In the genomic region with DNA sequence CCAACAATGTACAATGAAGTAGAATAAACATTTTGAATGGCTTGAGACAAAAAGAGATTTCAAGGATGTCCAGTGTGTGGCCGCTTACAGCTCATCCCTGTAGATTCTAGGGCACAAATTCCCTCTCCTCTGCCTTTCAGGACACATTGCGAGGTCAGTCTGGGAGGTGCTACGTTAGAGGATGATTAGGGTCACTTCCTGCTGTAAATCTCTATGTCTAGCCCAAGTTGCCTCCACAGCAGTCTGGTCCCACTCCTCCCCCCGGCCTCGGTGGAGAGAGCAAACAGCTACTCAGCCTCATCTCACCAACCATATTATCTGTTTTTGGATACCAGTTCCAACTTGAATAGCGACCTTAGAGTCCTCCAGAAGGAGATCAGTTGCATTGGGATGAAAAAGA, we compare ENCODE assay signal across 23 cellular contexts. TPM values are rescaled to one million over a fixed set of nuclear protein-coding genes. Genes with fewer than 3 reads are reported as not detected.
A peak's percentile ranks its signal among the peaks of the same experiment; 100 is the strongest.
DNase-seq lines count a peak whose midpoint lies in the region; ATAC-seq, FAIRE-seq and TF ChIP-seq lines count a peak whose summit lies in the region.
"Had no signal": no experiment of that assay in that cellular context is flagged by ENCODE, and none has a peak within 500 bp of the region (broad histone marks: within the 10 kb centered on the region; RNA-seq: fewer than 3 reads in every experiment).

No MANE protein-coding gene starts in this region.

- CTCF ChIA-PET in HepG2 (lab: Yijun Ruan, JAX; ENCODE audit: low intra/inter-chr PET ratio, low total read pairs): no interaction called here
- CTCF ChIA-PET in mammary epithelial cell (lab: Charles Lee; ENCODE audit: low non-redundant PET): no interaction called here

- no peaks in the 10 kb centered on the region for H3K36me3 Mint-ChIP-seq in neural progenitor cell

- H3F3A ChIP-seq in neural progenitor cell (ENCODE audit: low read depth): peaks cover 7% of the 10 kb centered on the region

- H3K9me3 ChIP-seq in HepG2 (ENCODE audit: low read length): no peaks in the 10 kb centered on the region
- no peaks in the 10 kb centered on the region for H3K9me3 ChIP-seq in right lobe of liver
- no peaks in the 10 kb centered on the region for H3K9me3 ChIP-seq in neural progenitor cell (ENCODE audit: low read depth)
- no peaks in the 10 kb centered on the region for H3K9me3 ChIP-seq in mammary epithelial cell (replicated peaks; ENCODE audit: insufficient read depth, low read length)
- H3K9me3 ChIP-seq: A549, Caco-2 had no signal

- 21% methylated on average over 6 of the region's 6 CpGs for WGBS in HepG2 (ENCODE audit: low lambda C conversion rate)
- 44% methylated on average over 4 of the region's 6 CpGs for WGBS in right lobe of liver (ENCODE audit: insufficient coverage, low coverage, low lambda C conversion rate, missing lambda C conversion rate)
- WGBS in mammary epithelial cell (ENCODE audit: low coverage, missing lambda C conversion rate): 76% methylated on average over 6 of the region's 6 CpGs

- peak overlapping the region; percentile 83 for H3K27ac ChIP-seq in HepG2 (ENCODE audit: extremely low read length, insufficient read depth, low read length)
- no peak overlapping the region for H3K27ac ChIP-seq in right lobe of liver
- H3K27ac ChIP-seq in layer of hippocampus (ENCODE audit: low read depth, low read length): peak overlapping the region; percentile 62
- H3K27ac ChIP-seq in neural progenitor cell: no peak overlapping the region
- H3K27ac ChIP-seq in temporal lobe (ENCODE audit: low read depth, low read length): peak overlapping the region; percentile 76
- H3K27ac ChIP-seq in mammary epithelial cell (ENCODE audit: insufficient read depth, low read depth, low read length): no peak overlapping the region
- H3K27ac ChIP-seq: 22Rv1, A549, C4-2B had no signal

- H4K20me1 ChIP-seq in HepG2 (ENCODE audit: insufficient read depth, low read length) (no peaks in the 10 kb centered on the region), neural progenitor cell (ENCODE audit: low read depth) (no peaks in the 10 kb centered on the region), mammary epithelial cell (ENCODE audit: insufficient read depth, low read length) (no peaks in the 10 kb centered on the region)

- no peaks in the 10 kb centered on the region for H3K27me3 ChIP-seq in HepG2 (ENCODE audit: control insufficient read depth in 1 of 2, insufficient read depth in 2 of 2, low read length in 2 of 2)
- no peaks in the 10 kb centered on the region for H3K27me3 ChIP-seq in right lobe of liver
- H3K27me3 ChIP-seq in layer of hippocampus (ENCODE audit: control insufficient read depth, insufficient read depth, low read length): no peaks in the 10 kb centered on the region
- H3K27me3 ChIP-seq in neural progenitor cell: peaks cover 23% of the 10 kb centered on the region
- H3K27me3 ChIP-seq in mammary epithelial cell (ENCODE audit: insufficient read depth, low read length): peaks cover 5% of the 10 kb centered on the region

- H3K36me3 ChIP-seq in HepG2 (replicated peaks in 1 of 2; ENCODE audit: control insufficient read depth in 1 of 2, insufficient read depth in 2 of 2, low read length in 2 of 2): no peaks in the 10 kb centered on the region; a peak in 1 of 5 replicates
- no peaks in the 10 kb centered on the region for H3K36me3 ChIP-seq in right lobe of liver
- no peaks in the 10 kb centered on the region for H3K36me3 ChIP-seq in neural progenitor cell
- H3K36me3 ChIP-seq in mammary epithelial cell (ENCODE audit: insufficient read depth, low read length): no peaks in the 10 kb centered on the region

- no peak for TF ChIP-seq RAD21 in HepG2 (CRISPR knock-in tag; IDR thresholded peaks at IDR 0.05)

- H3K79me2 ChIP-seq in HepG2 (ENCODE audit: insufficient read depth, low read length) (no peaks in the 10 kb centered on the region), neural progenitor cell (ENCODE audit: low read depth) (no peaks in the 10 kb centered on the region), mammary epithelial cell (ENCODE audit: insufficient read depth, low read length) (no peaks in the 10 kb centered on the region)

- BruUV-seq in HepG2 (replicated peaks; lab: Mats Ljungman, UMichigan) (no TSS peak), mammary epithelial cell (replicated peaks; lab: Mats Ljungman, UMichigan) (no TSS peak)

- H3K9ac ChIP-seq in HepG2 (ENCODE audit: insufficient read depth, low read depth, low read length) (peak overlapping the region; percentile 71), neural progenitor cell (no peak overlapping the region), mammary epithelial cell (ENCODE audit: insufficient read depth, low read length) (no peak overlapping the region)

- H3K4me3 Mint-ChIP-seq in neural progenitor cell: no peak overlapping the region
- H3K4me3 Mint-ChIP-seq: CD4-positive, alpha-beta T cell; HFFc6 had no signal

- H3K4me1 ChIP-seq in HepG2 (ENCODE audit: insufficient read depth, low read length) (peaks cover 96% of the 10 kb centered on the region), right lobe of liver (no peaks in the 10 kb centered on the region), neural progenitor cell (peaks cover 27% of the 10 kb centered on the region), mammary epithelial cell (ENCODE audit: insufficient read depth, low read length) (no peaks in the 10 kb centered on the region)
- H3K4me1 ChIP-seq: A549 had no signal

- H3K27ac Mint-ChIP-seq in neural progenitor cell: peak overlapping the region; percentile 15
- H3K27ac Mint-ChIP-seq: CD4-positive, alpha-beta T cell; HFFc6 had no signal

- peaks cover 33% of the 10 kb centered on the region for H3K4me1 Mint-ChIP-seq in neural progenitor cell

- peak; percentile 60 for FAIRE-seq in HepG2 (lab: Jason Lieb, UNC)
- FAIRE-seq: A549, D721Med, G401.6, GM12891, HTR-8/SVneo had no signal

- TF ChIP-seq POLR2A in HepG2 (IDR thresholded peaks at IDR 0.05; ENCODE audit: insufficient read depth in 1 of 2, low read depth in 2 of 2, low read length in 2 of 2) (no peak), right lobe of liver (IDR thresholded peaks at IDR 0.05) (no peak)

- in situ Hi-C loops in HepG2 (cut with HindIII; ENCODE audit: extremely low pct_ligation_motif_present, low pct_unique_long_range_greater_than_20kb) (no loop called here), mammary epithelial cell (cut with MboI; ENCODE audit: low sequenced_read_pairs in 2 of 2) (no loop called here)

- H3K4me2 ChIP-seq in HepG2 (ENCODE audit: low read depth, low read length) (peak overlapping the region; percentile 75), neural progenitor cell (no peak overlapping the region), mammary epithelial cell (ENCODE audit: insufficient read depth, low read depth, low read length) (no peak overlapping the region)
- H3K4me2 ChIP-seq: A549 had no signal

- TF ChIP-seq EP300 in HepG2 (IDR thresholded peaks at IDR 0.05; ENCODE audit: low read depth in 2 of 2, low read length in 2 of 2) (no peak), HepG2 (CRISPR knock-in tag; IDR thresholded peaks at IDR 0.05; ENCODE audit: borderline replicate concordance) (no peak)

- H3K9me3 Mint-ChIP-seq in neural progenitor cell: peaks cover 2% of the 10 kb centered on the region
- H3K9me3 Mint-ChIP-seq: CD4-positive, alpha-beta T cell; HFFc6 had no signal

- intact Hi-C loops in HepG2 (cut with micrococcal nuclease; ENCODE audit: unreplicated experiment): loop anchor here (1.0 to 2.0 kb wide), 3 partner anchors 9 to 20 kb away; a partner anchor contains a TSS
- intact Hi-C loops in right lobe of liver (cut with DNase I): no loop called here
- intact Hi-C loops in mammary epithelial cell (cut with micrococcal nuclease): no loop called here

- dilution Hi-C loops in mammary epithelial cell (cut with HindIII; ENCODE audit: low sequenced_read_pairs): no loop called here

- DNase-seq in HepG2 (ENCODE audit: low spot score): peak; percentile 73
- no peak for DNase-seq in right lobe of liver
- DNase-seq in neural progenitor cell (ENCODE audit: low spot score): no peak
- DNase-seq in mammary epithelial cell: no peak
- DNase-seq in stimulated activated CD4-positive, alpha-beta T cell treated with anti-CD3 and anti-CD28 coated beads, Interleukin-2, amount 100 ng/mL, for 24 hours: no peak
- DNase-seq: AML-193; Caco-2; CD4-positive, alpha-beta T cell; GOT3; H7; HFFc6 had no signal

- POLR2A ChIA-PET in HepG2 (lab: Yijun Ruan, JAX): interaction anchor here (1.0 to 3.3 kb wide), 3 partner anchors 11 to 46 kb away, joined by 3 to 25 read pairs (median 15); a partner anchor contains a TSS

- H2AFZ ChIP-seq in HepG2 (ENCODE audit: low read length) (no peak overlapping the region), neural progenitor cell (replicated peaks) (no peak overlapping the region), mammary epithelial cell (ENCODE audit: low read depth, low read length) (no peak overlapping the region)

- TF ChIP-seq CTCF in HepG2 (CRISPR knock-in tag; IDR thresholded peaks at IDR 0.05) (no peak), right lobe of liver (IDR thresholded peaks at IDR 0.05) (no peak), neural progenitor cell (IDR thresholded peaks at IDR 0.05) (no peak), mammary epithelial cell (conservative IDR thresholded peaks at IDR 0.05 in 1 of 2, IDR thresholded peaks at IDR 0.05 in 1 of 2; ENCODE audit: extremely low read depth in 1 of 2, insufficient read depth in 1 of 2, low read depth in 1 of 2, low read length in 2 of 2) (no peak)

- H3K4me3 ChIP-seq in HepG2 (replicated peaks in 1 of 3; ENCODE audit: insufficient read depth in 1 of 3, low read depth in 2 of 3, low read length in 3 of 3) (peak overlapping the region in 1 of 3 experiments; percentile 45; a peak in 2 of 6 replicates), right lobe of liver (no peak overlapping the region), neural progenitor cell (no peak overlapping the region), mammary epithelial cell (replicated peaks in 1 of 3; ENCODE audit: insufficient read depth in 1 of 3, low read depth in 2 of 3, low read length in 3 of 3) (no peak overlapping the region)
- H3K4me3 ChIP-seq: A549 had no signal

- peak; percentile 32 for ATAC-seq in HepG2
- ATAC-seq in right lobe of liver: no peak
- ATAC-seq in HG03039 (IDR thresholded peaks at IDR 0.05; ENCODE audit: unreplicated experiment): no peak
- ATAC-seq: A549, HCT116 had no signal

- peaks cover 10% of the 10 kb centered on the region for H3K27me3 Mint-ChIP-seq in neural progenitor cell (ENCODE audit: insufficient read depth, low read depth)

RNA-seq across cellular contexts. Expression of a gene that starts 17.0 kb away (rescaled TPM):
- 4.1 and 4.4 TPM in 2 replicates for total RNA-seq in HepG2 (2016; rRNA removed; fragmentation: Illumina TruSeq; extraction: Trizol)
- total RNA-seq in HepG2 (2016; cell fraction: cytosol; rRNA removed; fragmentation: Illumina TruSeq; extraction: Trizol; ENCODE audit: low read depth): 1.3 and 1.6 TPM in 2 replicates
- total RNA-seq in HepG2 (2016; cell fraction: insoluble cytoplasmic fraction; rRNA removed; fragmentation: Illumina TruSeq; extraction: Trizol): 3.2 and 4.0 TPM in 2 replicates
- 3.8 and 4.4 TPM in 2 replicates for total RNA-seq in HepG2 (2016; cell fraction: membrane; rRNA removed; fragmentation: Illumina TruSeq; extraction: Trizol)
- total RNA-seq in HepG2 (2016; cell fraction: nucleus; rRNA removed; fragmentation: Illumina TruSeq; extraction: Trizol): 8.4 and 9.2 TPM in 2 replicates
- 9.9 and 10.3 TPM in 2 replicates for polyA plus RNA-seq in HepG2 (2011; rRNA removed)
- 5.4 and 7.7 TPM in 2 replicates for polyA plus RNA-seq in HepG2 (2011; cell fraction: cytosol; rRNA removed)
- polyA plus RNA-seq in HepG2 (2011; cell fraction: nucleus; rRNA removed): 16.5 and 20.7 TPM in 2 replicates
- 3.2 and 4.8 TPM in 2 replicates for polyA plus RNA-seq in HepG2 (2012)
- polyA plus RNA-seq in HepG2 (2016; cell fraction: cytosol; fragmentation: Illumina TruSeq; extraction: Trizol; ENCODE audit: low read depth): 1.4 and 1.8 TPM in 2 replicates
- polyA plus RNA-seq in HepG2 (2016; cell fraction: insoluble cytoplasmic fraction; fragmentation: Illumina TruSeq; extraction: Trizol; ENCODE audit: low read depth): 6.3 and 7.5 TPM in 2 replicates
- 3.7 and 3.9 TPM in 2 replicates for polyA plus RNA-seq in HepG2 (2016; cell fraction: membrane; fragmentation: Illumina TruSeq; extraction: Trizol; ENCODE audit: low read depth)
- 20.4 and 22.0 TPM in 2 replicates for polyA plus RNA-seq in HepG2 (2016; cell fraction: nucleus; fragmentation: Illumina TruSeq; extraction: Trizol; ENCODE audit: insufficient read depth, low read depth)
- polyA minus RNA-seq in HepG2 (2011; rRNA and poly(A)+ RNA removed; ENCODE audit: low replicate concordance): 34.8 TPM in 1 of 2 replicates, not detected in the other
- polyA minus RNA-seq in HepG2 (2011; cell fraction: cytosol; rRNA and poly(A)+ RNA removed): 4.8 and 5.5 TPM in 2 replicates
- polyA minus RNA-seq in HepG2 (2011; cell fraction: nucleus; rRNA and poly(A)+ RNA removed): 6.7 and 8.1 TPM in 2 replicates
- 1 to 10 TPM in 2 of 6 experiments, under 1 TPM in 3, not detected in 1; 0.23 to 3.1 (median 0.31) TPM for total RNA-seq in right lobe of liver
- 0.15 TPM in 1 of 2 replicates, not detected in the other for total RNA-seq in neural progenitor cell (ENCODE audit: low replicate concordance)
- total RNA-seq in temporal lobe: 5.9 TPM
- total RNA-seq in mammary epithelial cell: not detected
- polyA plus RNA-seq in mammary epithelial cell: not detected
- polyA minus RNA-seq in mammary epithelial cell: not detected
- total RNA-seq: CD4-positive, alpha-beta T cell; H7; HFFc6 had no signal
- polyA plus RNA-seq: BJ had no signal

RNA-seq across cellular contexts. Expression of a gene that starts 21.2 kb away (rescaled TPM):
- total RNA-seq in HepG2 (2016; rRNA removed; fragmentation: Illumina TruSeq; extraction: Trizol) (2.9 and 4.6 TPM in 2 replicates), right lobe of liver (1 to 10 TPM; 3.3 to 4.7 (median 3.9) TPM), neural progenitor cell (ENCODE audit: low replicate concordance) (4.5 and 7.1 TPM in 2 replicates), temporal lobe (5.9 TPM), mammary epithelial cell (1 to 10 TPM; 5.8 TPM)
- total RNA-seq in HepG2 (2016; cell fraction: cytosol; rRNA removed; fragmentation: Illumina TruSeq; extraction: Trizol; ENCODE audit: low read depth): 0.53 and 0.61 TPM in 2 replicates
- total RNA-seq in HepG2 (2016; cell fraction: insoluble cytoplasmic fraction; rRNA removed; fragmentation: Illumina TruSeq; extraction: Trizol): 2.7 and 4.5 TPM in 2 replicates
- total RNA-seq in HepG2 (2016; cell fraction: membrane; rRNA removed; fragmentation: Illumina TruSeq; extraction: Trizol): 1.7 and 2.0 TPM in 2 replicates
- total RNA-seq in HepG2 (2016; cell fraction: nucleus; rRNA removed; fragmentation: Illumina TruSeq; extraction: Trizol): 4.9 and 5.7 TPM in 2 replicates
- polyA plus RNA-seq in HepG2 (2011; rRNA removed) (3.4 TPM in 2 replicates), mammary epithelial cell (3.5 TPM)
- polyA plus RNA-seq in HepG2 (2011; cell fraction: cytosol; rRNA removed): 2.0 and 2.9 TPM in 2 replicates
- polyA plus RNA-seq in HepG2 (2011; cell fraction: nucleus; rRNA removed): 2.3 and 3.2 TPM in 2 replicates
- 3.1 and 4.0 TPM in 2 replicates for polyA plus RNA-seq in HepG2 (2012)
- 0.49 and 0.60 TPM in 2 replicates for polyA plus RNA-seq in HepG2 (2016; cell fraction: cytosol; fragmentation: Illumina TruSeq; extraction: Trizol; ENCODE audit: low read depth)
- polyA plus RNA-seq in HepG2 (2016; cell fraction: insoluble cytoplasmic fraction; fragmentation: Illumina TruSeq; extraction: Trizol; ENCODE audit: low read depth): 3.1 and 3.3 TPM in 2 replicates
- 1.3 and 1.6 TPM in 2 replicates for polyA plus RNA-seq in HepG2 (2016; cell fraction: membrane; fragmentation: Illumina TruSeq; extraction: Trizol; ENCODE audit: low read depth)
- 7.6 and 8.5 TPM in 2 replicates for polyA plus RNA-seq in HepG2 (2016; cell fraction: nucleus; fragmentation: Illumina TruSeq; extraction: Trizol; ENCODE audit: insufficient read depth, low read depth)
- 0.89 and 4.2 TPM in 2 replicates for polyA minus RNA-seq in HepG2 (2011; rRNA and poly(A)+ RNA removed; ENCODE audit: low replicate concordance)
- 2.1 and 2.4 TPM in 2 replicates for polyA minus RNA-seq in HepG2 (2011; cell fraction: cytosol; rRNA and poly(A)+ RNA removed)
- polyA minus RNA-seq in HepG2 (2011; cell fraction: nucleus; rRNA and poly(A)+ RNA removed): 4.0 and 5.3 TPM in 2 replicates
- 5.6 TPM for polyA minus RNA-seq in mammary epithelial cell

RNA-seq across cellular contexts. Expression of a gene that starts 28.4 kb away (rescaled TPM):
- not detected in 2 replicates for total RNA-seq in HepG2 (2016; rRNA removed; fragmentation: Illumina TruSeq; extraction: Trizol)
- not detected in 2 replicates for total RNA-seq in HepG2 (2016; cell fraction: cytosol; rRNA removed; fragmentation: Illumina TruSeq; extraction: Trizol; ENCODE audit: low read depth)
- not detected in 2 replicates for total RNA-seq in HepG2 (2016; cell fraction: insoluble cytoplasmic fraction; rRNA removed; fragmentation: Illumina TruSeq; extraction: Trizol)
- total RNA-seq in HepG2 (2016; cell fraction: membrane; rRNA removed; fragmentation: Illumina TruSeq; extraction: Trizol): not detected in 2 replicates
- total RNA-seq in HepG2 (2016; cell fraction: nucleus; rRNA removed; fragmentation: Illumina TruSeq; extraction: Trizol): not detected in 2 replicates
- polyA plus RNA-seq in HepG2 (2011; rRNA removed): not detected in 2 replicates
- 0.01 TPM in 1 of 2 replicates, not detected in the other for polyA plus RNA-seq in HepG2 (2011; cell fraction: cytosol; rRNA removed)
- polyA plus RNA-seq in HepG2 (2011; cell fraction: nucleus; rRNA removed): 0.03 and 0.06 TPM in 2 replicates
- polyA plus RNA-seq in HepG2 (2012): not detected in 2 replicates
- not detected in 2 replicates for polyA plus RNA-seq in HepG2 (2016; cell fraction: cytosol; fragmentation: Illumina TruSeq; extraction: Trizol; ENCODE audit: low read depth)
- polyA plus RNA-seq in HepG2 (2016; cell fraction: insoluble cytoplasmic fraction; fragmentation: Illumina TruSeq; extraction: Trizol; ENCODE audit: low read depth): not detected in 2 replicates
- polyA plus RNA-seq in HepG2 (2016; cell fraction: membrane; fragmentation: Illumina TruSeq; extraction: Trizol; ENCODE audit: low read depth): not detected in 2 replicates
- not detected in 2 replicates for polyA plus RNA-seq in HepG2 (2016; cell fraction: nucleus; fragmentation: Illumina TruSeq; extraction: Trizol; ENCODE audit: insufficient read depth, low read depth)
- not detected in 2 replicates for polyA minus RNA-seq in HepG2 (2011; rRNA and poly(A)+ RNA removed; ENCODE audit: low replicate concordance)
- polyA minus RNA-seq in HepG2 (2011; cell fraction: cytosol; rRNA and poly(A)+ RNA removed): not detected in 2 replicates
- polyA minus RNA-seq in HepG2 (2011; cell fraction: nucleus; rRNA and poly(A)+ RNA removed): not detected in 2 replicates
- not detected for total RNA-seq in right lobe of liver
- total RNA-seq in neural progenitor cell (ENCODE audit: low replicate concordance): 0.09 TPM in 2 replicates
- total RNA-seq in temporal lobe: 10.6 TPM
- not detected for total RNA-seq in mammary epithelial cell
- polyA plus RNA-seq in mammary epithelial cell: not detected
- not detected for polyA minus RNA-seq in mammary epithelial cell
- total RNA-seq: Caco-2; CD4-positive, alpha-beta T cell; H7; HFFc6 had no signal
- polyA plus RNA-seq: A549, BJ had no signal

RNA-seq across cellular contexts. Expression of a gene that starts 45.5 kb away (rescaled TPM):
- 8.0 and 24.0 TPM in 2 replicates for total RNA-seq in HepG2 (2016; rRNA removed; fragmentation: Illumina TruSeq; extraction: Trizol)
- 1.8 and 1.9 TPM in 2 replicates for total RNA-seq in HepG2 (2016; cell fraction: cytosol; rRNA removed; fragmentation: Illumina TruSeq; extraction: Trizol; ENCODE audit: low read depth)
- total RNA-seq in HepG2 (2016; cell fraction: insoluble cytoplasmic fraction; rRNA removed; fragmentation: Illumina TruSeq; extraction: Trizol): 7.7 and 25.9 TPM in 2 replicates
- total RNA-seq in HepG2 (2016; cell fraction: membrane; rRNA removed; fragmentation: Illumina TruSeq; extraction: Trizol): 3.4 and 4.0 TPM in 2 replicates
- total RNA-seq in HepG2 (2016; cell fraction: nucleus; rRNA removed; fragmentation: Illumina TruSeq; extraction: Trizol): 24.1 and 29.5 TPM in 2 replicates
- polyA plus RNA-seq in HepG2 (2011; rRNA removed): 41.0 and 52.1 TPM in 2 replicates
- polyA plus RNA-seq in HepG2 (2011; cell fraction: cytosol; rRNA removed): 36.7 and 58.5 TPM in 2 replicates
- 81.8 and 93.4 TPM in 2 replicates for polyA plus RNA-seq in HepG2 (2011; cell fraction: nucleus; rRNA removed)
- polyA plus RNA-seq in HepG2 (2012): 24.4 and 32.1 TPM in 2 replicates
- polyA plus RNA-seq in HepG2 (2016; cell fraction: cytosol; fragmentation: Illumina TruSeq; extraction: Trizol; ENCODE audit: low read depth): 1.6 and 1.8 TPM in 2 replicates
- 7.6 and 8.9 TPM in 2 replicates for polyA plus RNA-seq in HepG2 (2016; cell fraction: insoluble cytoplasmic fraction; fragmentation: Illumina TruSeq; extraction: Trizol; ENCODE audit: low read depth)
- polyA plus RNA-seq in HepG2 (2016; cell fraction: membrane; fragmentation: Illumina TruSeq; extraction: Trizol; ENCODE audit: low read depth): 2.6 and 3.2 TPM in 2 replicates
- 46.1 TPM in 2 replicates for polyA plus RNA-seq in HepG2 (2016; cell fraction: nucleus; fragmentation: Illumina TruSeq; extraction: Trizol; ENCODE audit: insufficient read depth, low read depth)
- polyA minus RNA-seq in HepG2 (2011; rRNA and poly(A)+ RNA removed; ENCODE audit: low replicate concordance): 27.5 and 60.2 TPM in 2 replicates
- 25.5 and 26.7 TPM in 2 replicates for polyA minus RNA-seq in HepG2 (2011; cell fraction: cytosol; rRNA and poly(A)+ RNA removed)
- 11.6 and 14.0 TPM in 2 replicates for polyA minus RNA-seq in HepG2 (2011; cell fraction: nucleus; rRNA and poly(A)+ RNA removed)
- 10 to 100 TPM; 27.5 to 45.7 (median 29.4) TPM for total RNA-seq in right lobe of liver
- total RNA-seq in neural progenitor cell (ENCODE audit: low replicate concordance): 9.4 and 23.4 TPM in 2 replicates
- total RNA-seq in temporal lobe: 43.5 TPM
- total RNA-seq in mammary epithelial cell: 10 to 100 TPM; 28.7 to 34.2 TPM
- polyA plus RNA-seq in mammary epithelial cell: 22.8 TPM
- 23.9 TPM for polyA minus RNA-seq in mammary epithelial cell

Comparison
In these comparisons a context has a peak if more than half of its experiments do, and no peak if none do; other contexts are left out.
1. H3K27ac ChIP-seq: peak in HepG2 (single experiment), layer of hippocampus (single experiment) and temporal lobe (single experiment); none in right lobe of liver (0 of 3), neural progenitor cell (single experiment) and mammary epithelial cell (single experiment).
2. RNA of a gene that starts 28.4 kb away (total RNA-seq): 10.6 TPM in temporal lobe (single experiment); 0.09 TPM in neural progenitor cell, not detected in HepG2, not detected in right lobe of liver and not detected in mammary epithelial cell; every median in the first group is over 10 times any median in the second.